ENCODE assay signal across 8 cellular contexts in the genomic region with DNA sequence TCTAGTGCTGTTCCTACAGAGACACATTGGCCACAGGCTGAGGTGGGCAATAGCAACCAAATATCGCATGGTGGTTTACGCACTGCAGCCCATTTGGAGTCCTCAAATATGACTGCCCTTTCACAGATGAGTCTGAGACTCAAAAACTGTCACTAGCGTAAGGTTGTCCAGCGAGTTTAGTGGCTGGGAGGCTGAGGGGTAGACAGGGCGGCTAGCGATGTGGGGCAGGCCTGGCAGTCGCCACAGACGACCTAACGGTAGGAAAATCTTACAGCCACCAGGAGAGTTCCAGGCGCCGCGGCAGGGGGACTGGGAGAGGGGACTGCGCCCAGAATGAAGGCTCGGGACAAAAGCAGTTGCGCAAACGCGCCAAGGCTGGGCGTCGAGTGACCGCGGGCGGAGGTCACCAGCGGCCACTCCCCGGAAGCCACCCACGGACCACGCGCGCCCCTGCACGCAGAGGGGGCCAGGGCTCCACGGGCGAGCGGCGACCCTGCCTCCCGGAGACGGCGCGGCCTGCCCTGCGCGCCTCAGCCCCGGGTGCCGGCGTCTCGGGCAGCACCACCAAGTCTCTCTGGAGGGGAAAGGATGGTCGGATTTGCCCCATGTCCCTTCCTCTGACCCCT. TPM values are rescaled to one million over a fixed set of nuclear protein-coding genes. Genes with fewer than 3 reads are reported as not detected.
DNase-seq lines count a peak whose midpoint lies in the region; ATAC-seq and TF ChIP-seq lines count a peak whose summit lies in the region.

No MANE protein-coding gene starts in this region.

- H3K9me3 ChIP-seq in Karpas-422 (ENCODE audit: low read length): no peaks in the 10 kb centered on the region
- H3K9me3 ChIP-seq in stomach smooth muscle (ENCODE audit: control insufficient read depth in 2 of 2, low read length in 2 of 2): no peaks in the 10 kb centered on the region

- H3K9me2 ChIP-seq in Karpas-422 (replicated peaks; ENCODE audit: insufficient read depth, low read length): no peaks in the 10 kb centered on the region

- peaks cover 16% of the 10 kb centered on the region; the same call in 1 of the 2 replicates for H4K20me1 ChIP-seq in Karpas-422 (ENCODE audit: insufficient read depth, low read depth, low read length)

- no peak overlapping the region for H2AFZ ChIP-seq in Karpas-422 (ENCODE audit: low read length)

- no peaks in the 10 kb centered on the region for H3K27me3 Mint-ChIP-seq in activated CD4-positive, alpha-beta T cell treated with anti-CD3 and anti-CD28 coated beads, Interleukin-2, amount 10 ng/mL, durations not matched to agents 24 days and 14 days
- H3K27me3 Mint-ChIP-seq in brain: peaks cover 5% of the 10 kb centered on the region

- H3K4me1 ChIP-seq in Karpas-422 (ENCODE audit: low read length): peaks cover 49% of the 10 kb centered on the region
- H3K4me1 ChIP-seq in stomach smooth muscle (ENCODE audit: control insufficient read depth, insufficient read depth, low read length): peaks cover 42% of the 10 kb centered on the region

- peak overlapping the region; percentile 85 for H3K4me3 ChIP-seq in Karpas-422 (ENCODE audit: low read length)
- H3K4me3 ChIP-seq in stomach smooth muscle (ENCODE audit: low read length in 2 of 2): peak overlapping the region; percentile 62 to 90

- H3K27ac ChIP-seq in Karpas-422 (ENCODE audit: low read length) (peak overlapping the region; percentile 67), stomach smooth muscle (ENCODE audit: low read length) (peak overlapping the region; percentile 96)

- no peaks in the 10 kb centered on the region for H3K27me3 ChIP-seq in Karpas-422 (ENCODE audit: low read length)
- H3K27me3 ChIP-seq in stomach smooth muscle (ENCODE audit: control insufficient read depth in 1 of 2, insufficient read depth in 2 of 2, low read length in 2 of 2): no peaks in the 10 kb centered on the region

- H3K4me2 ChIP-seq in Karpas-422 (ENCODE audit: low read depth, low read length, poor library complexity, severe bottlenecking): peak overlapping the region; percentile 89

- intact Hi-C loops in activated CD4-positive, alpha-beta T cell treated with anti-CD3 and anti-CD28 coated beads, Interleukin-2, amount 10 ng/mL, durations not matched to agents 24 days and 14 days (cut with micrococcal nuclease): loop anchor here (5.0 to 10.0 kb wide), 2 partner anchors 246 to 1063 kb away; partner anchors contain the start of gene ZFPM1

- TF ChIP-seq CTCF in brain (conservative IDR thresholded peaks at IDR 0.05): no peak

- peaks cover 54% of the 10 kb centered on the region for H3K4me1 Mint-ChIP-seq in activated CD4-positive, alpha-beta T cell treated with anti-CD3 and anti-CD28 coated beads, Interleukin-2, amount 10 ng/mL, durations not matched to agents 24 days and 14 days
- peaks cover 61% of the 10 kb centered on the region for H3K4me1 Mint-ChIP-seq in brain

- peaks cover 48% of the 10 kb centered on the region for H3K79me2 ChIP-seq in Karpas-422 (ENCODE audit: low read length)

- H3K27ac Mint-ChIP-seq in activated CD4-positive, alpha-beta T cell treated with anti-CD3 and anti-CD28 coated beads, Interleukin-2, amount 10 ng/mL, durations not matched to agents 24 days and 14 days: peak overlapping the region; percentile 95
- peak overlapping the region; percentile 88 to 98 (median 95) for H3K27ac Mint-ChIP-seq in brain

- H3K36me3 ChIP-seq in Karpas-422 (ENCODE audit: insufficient read depth, low read length) (no peaks in the 10 kb centered on the region; the same call in 1 of the 2 replicates), stomach smooth muscle (ENCODE audit: control insufficient read depth in 2 of 2, insufficient read depth in 2 of 2, low read length in 2 of 2) (no peaks in the 10 kb centered on the region)

- H3K9me3 Mint-ChIP-seq in activated CD4-positive, alpha-beta T cell treated with anti-CD3 and anti-CD28 coated beads, Interleukin-2, amount 10 ng/mL, durations not matched to agents 24 days and 14 days: no peaks in the 10 kb centered on the region
- H3K9me3 Mint-ChIP-seq in brain: peaks cover 0 to 2% (median 0%) of the 10 kb centered on the region in 5 experiments

- ATAC-seq in HG02981 (IDR thresholded peaks at IDR 0.05; ENCODE audit: unreplicated experiment): no peak

- H3K36me3 Mint-ChIP-seq in activated CD4-positive, alpha-beta T cell treated with anti-CD3 and anti-CD28 coated beads, Interleukin-2, amount 10 ng/mL, durations not matched to agents 24 days and 14 days (ENCODE audit: low read depth): peaks cover 5% of the 10 kb centered on the region
- peaks cover 16% of the 10 kb centered on the region for H3K36me3 Mint-ChIP-seq in brain

- H3K9ac ChIP-seq in Karpas-422 (ENCODE audit: low read length) (peak overlapping the region; percentile 93), stomach smooth muscle (ENCODE audit: low read length in 2 of 2) (peak overlapping the region; percentile 82 to 86)

- H3K4me3 Mint-ChIP-seq in activated CD4-positive, alpha-beta T cell treated with anti-CD3 and anti-CD28 coated beads, Interleukin-2, amount 10 ng/mL, durations not matched to agents 24 days and 14 days: peak overlapping the region; percentile 88
- H3K4me3 Mint-ChIP-seq in brain: peak overlapping the region; percentile 86 to 91 (median 87)

- no peak for DNase-seq in activated CD4-positive, alpha-beta T cell treated with anti-CD3 and anti-CD28 coated beads, Interleukin-2, amount 10 ng/mL, durations not matched to agents 24 days and 14 days
- DNase-seq in activated CD4-positive, alpha-beta T cell treated with anti-CD3 and anti-CD28 coated beads for 1 hour: no peak
- no peak for DNase-seq in Karpas-422
- peak; percentile 44 for DNase-seq in kidney tubule cell (ENCODE audit: low spot score)
- DNase-seq in NCI-H1694 (lab: John Stamatoyannopoulos, UW): no peak

RNA-seq across cellular contexts. Expression of gene MAP1LC3B, which starts 0.7 kb away (rescaled TPM):
- total RNA-seq in activated CD4-positive, alpha-beta T cell treated with anti-CD3 and anti-CD28 coated beads, Interleukin-2, amount 10 ng/mL, durations not matched to agents 24 days and 14 days: 37.6 and 38.3 TPM in 2 replicates
- total RNA-seq in Karpas-422 (2014; rRNA removed; shearing (Covaris generic); ENCODE audit: low replicate concordance): 30.2 and 56.0 TPM in 2 replicates
- polyA plus RNA-seq in brain (ENCODE audit: insufficient read depth, low read depth, low replicate concordance): 82.0 TPM

RNA-seq across cellular contexts. Expression of gene FBXO31, which starts 7.9 kb away (rescaled TPM):
- 37.1 and 38.9 TPM in 2 replicates for total RNA-seq in activated CD4-positive, alpha-beta T cell treated with anti-CD3 and anti-CD28 coated beads, Interleukin-2, amount 10 ng/mL, durations not matched to agents 24 days and 14 days
- 17.1 and 34.3 TPM in 2 replicates for total RNA-seq in Karpas-422 (2014; rRNA removed; shearing (Covaris generic); ENCODE audit: low replicate concordance)
- 33.4 TPM for polyA plus RNA-seq in brain (ENCODE audit: insufficient read depth, low read depth, low replicate concordance)
